In genomic region chr13:113348591-113348990, GRCh38 we compare ENCODE assay signal across 34 cellular contexts. TPM values are rescaled to one million over a fixed set of nuclear protein-coding genes. Genes with fewer than 3 reads are reported as not detected.
"Had no signal": no experiment of that assay in that cellular context is flagged by ENCODE, and none has a peak within 500 bp of the region (broad histone marks: within the 10 kb centered on the region; RNA-seq: fewer than 3 reads in every experiment).

No MANE protein-coding gene starts in this region.

- H3K4me3 Mint-ChIP-seq: activated B cell treated with CpG ODN at 0.5 μM for 24 hours; activated CD8-positive, alpha-beta T cell treated with anti-CD3 and anti-CD28 coated beads for 36 hours; activated naive CD4-positive, alpha-beta T cell treated with anti-CD3 and anti-CD28 coated beads for 36 hours; activated naive CD4-positive, alpha-beta T cell treated with anti-CD3 and anti-CD28 coated beads, Interleukin-2, amount 50 U/mL, for 24 hours; activated naive CD8-positive, alpha-beta T cell treated with anti-CD3 and anti-CD28 coated beads for 36 hours; activated naive CD8-positive, alpha-beta T cell treated with anti-CD3 and anti-CD28 coated beads, Interleukin-2, amount 50 U/mL, for 24 hours; activated T-cell treated with anti-CD3 and anti-CD28 coated beads, Interleukin-2, amount 50 U/mL, for 4 hours; brain; central memory CD8-positive, alpha-beta T cell; dendritic cell treated with granulocyte-macrophage colony-stimulating factor and Interleukin-4, amounts not matched to agents 40 ng/mL and 50 ng/mL, for 4 days; effector memory CD8-positive, alpha-beta T cell; T-helper 17 cell; T-helper 2 cell treated with Interferon-gamma antibody and Interleukin-4, amounts not matched to agents 5 μg/mL and 100 μg/mL, for 36 hours had no signal

- H3K9me3 ChIP-seq: adrenal gland, ascending aorta, breast epithelium, esophagus muscularis mucosa, gastrocnemius medialis had no signal

- H3K36me3 ChIP-seq: adrenal gland, ascending aorta, breast epithelium, cardiac muscle cell had no signal

- H3K27me3 Mint-ChIP-seq: activated CD8-positive, alpha-beta T cell treated with anti-CD3 and anti-CD28 coated beads for 36 hours; activated naive CD4-positive, alpha-beta T cell treated with anti-CD3 and anti-CD28 coated beads, Interleukin-2, amount 50 U/mL, for 24 hours; brain had no signal

- H3K9me3 Mint-ChIP-seq: central memory CD8-positive, alpha-beta T cell; effector memory CD8-positive, alpha-beta T cell had no signal

- H3K27me3 ChIP-seq: adrenal gland, ascending aorta, breast epithelium, cardiac muscle cell, esophagus muscularis mucosa, foreskin keratinocyte, gastrocnemius medialis had no signal

- DNase-seq: activated B cell treated with CpG ODN at 0.5 μM for 24 hours; activated CD4-positive, alpha-beta T cell treated with anti-CD3 and anti-CD28 coated beads for 48 hours; activated CD4-positive, alpha-beta T cell treated with anti-CD3 and anti-CD28 coated beads, Interleukin-2, amount 50 U/mL, for 1 hour; activated CD4-positive, alpha-beta T cell treated with anti-CD3 and anti-CD28 coated beads, Interleukin-2, amount 50 U/mL, for 48 hours; activated CD8-positive, alpha-beta memory T cell treated with anti-CD3 and anti-CD28 coated beads for 24 hours; activated CD8-positive, alpha-beta T cell treated with anti-CD3 and anti-CD28 coated beads for 36 hours; activated effector memory CD4-positive, alpha-beta T cell treated with anti-CD3 and anti-CD28 coated beads, Interleukin-2, amount 50 U/mL, for 16 hours; activated naive CD4-positive, alpha-beta T cell treated with anti-CD3 and anti-CD28 coated beads for 36 hours; activated naive CD8-positive, alpha-beta T cell treated with anti-CD3 and anti-CD28 coated beads for 36 hours; activated naive CD8-positive, alpha-beta T cell treated with anti-CD3 and anti-CD28 coated beads, Interleukin-2, amount 50 U/mL, for 24 hours; activated T-cell treated with anti-CD3 and anti-CD28 coated beads, Interleukin-2, amount 50 U/mL, for 4 hours; adrenal gland; amygdala; effector CD4-positive, alpha-beta T cell; effector memory CD8-positive, alpha-beta T cell; erythroblast; foreskin keratinocyte; gastrocnemius medialis; T-helper 1 cell; T-helper 17 cell; T1000; WERI-Rb-1 had no signal

- H3K27ac ChIP-seq: adrenal gland, ascending aorta, breast epithelium, cardiac muscle cell, coronary artery, esophagus muscularis mucosa, foreskin keratinocyte, gastrocnemius medialis, WERI-Rb-1 had no signal

- H3K4me3 ChIP-seq: adrenal gland, ascending aorta, breast epithelium, cardiac muscle cell, coronary artery, esophagus muscularis mucosa, gastrocnemius medialis had no signal

- H3K4me1 ChIP-seq: ascending aorta, breast epithelium, esophagus muscularis mucosa, foreskin keratinocyte had no signal

- H3K27ac Mint-ChIP-seq: activated B cell treated with CpG ODN at 0.5 μM for 24 hours; activated CD8-positive, alpha-beta T cell treated with anti-CD3 and anti-CD28 coated beads for 36 hours; activated naive CD4-positive, alpha-beta T cell treated with anti-CD3 and anti-CD28 coated beads for 36 hours; activated naive CD4-positive, alpha-beta T cell treated with anti-CD3 and anti-CD28 coated beads, Interleukin-2, amount 50 U/mL, for 24 hours; activated naive CD8-positive, alpha-beta T cell treated with anti-CD3 and anti-CD28 coated beads for 36 hours; activated naive CD8-positive, alpha-beta T cell treated with anti-CD3 and anti-CD28 coated beads, Interleukin-2, amount 50 U/mL, for 24 hours; activated T-helper 2 cell treated with anti-CD3 and anti-CD28 coated beads, Interferon-gamma antibody, Interleukin-2, Interleukin-4, amounts not matched to agents 10 μg/mL and 5 μg/mL and 100 μg/mL, durations not matched to agents 14 hours and 24 hours and 36 hours; brain; dendritic cell treated with granulocyte-macrophage colony-stimulating factor and Interleukin-4, amounts not matched to agents 40 ng/mL and 50 ng/mL, for 4 days; effector memory CD8-positive, alpha-beta T cell; T-helper 17 cell; T-helper 2 cell treated with Interferon-gamma antibody and Interleukin-4, amounts not matched to agents 5 μg/mL and 100 μg/mL, for 36 hours had no signal

- H3K4me1 Mint-ChIP-seq: activated B cell treated with CpG ODN at 0.5 μM for 24 hours; activated naive CD4-positive, alpha-beta T cell treated with anti-CD3 and anti-CD28 coated beads, Interleukin-2, amount 50 U/mL, for 24 hours; activated naive CD8-positive, alpha-beta T cell treated with anti-CD3 and anti-CD28 coated beads for 36 hours; activated naive CD8-positive, alpha-beta T cell treated with anti-CD3 and anti-CD28 coated beads, Interleukin-2, amount 50 U/mL, for 24 hours; brain; central memory CD8-positive, alpha-beta T cell; T-helper 17 cell had no signal

- ATAC-seq: activated CD4-positive, CD25-positive, alpha-beta regulatory T cell treated with anti-CD3 and anti-CD28 coated beads, Interleukin-2, amount 50 U/mL, for 24 hours; activated CD8-positive, alpha-beta T cell treated with anti-CD3 and anti-CD28 coated beads for 36 hours; activated naive CD8-positive, alpha-beta T cell treated with anti-CD3 and anti-CD28 coated beads, Interleukin-2, amount 50 U/mL, for 24 hours; activated T-cell treated with anti-CD3 and anti-CD28 coated beads, Interleukin-2, amount 50 U/mL, for 4 hours; effector memory CD8-positive, alpha-beta T cell; foreskin keratinocyte; gastrocnemius medialis; T-helper 17 cell had no signal

RNA-seq across cellular contexts. Expression of gene GRTP1, which starts 15.3 kb away (rescaled TPM):
- total RNA-seq: activated B cell treated with CpG ODN at 0.5 μM for 24 hours; activated CD8-positive, alpha-beta T cell treated with anti-CD3 and anti-CD28 coated beads for 36 hours; activated naive CD8-positive, alpha-beta T cell treated with anti-CD3 and anti-CD28 coated beads for 36 hours; activated T-helper 2 cell treated with anti-CD3 and anti-CD28 coated beads, Interferon-gamma antibody, Interleukin-2, Interleukin-4, amounts not matched to agents 10 μg/mL and 5 μg/mL and 100 μg/mL, durations not matched to agents 14 hours and 24 hours and 36 hours had no signal
